ENCODE assay signal across 16 cellular contexts in the genomic region with DNA sequence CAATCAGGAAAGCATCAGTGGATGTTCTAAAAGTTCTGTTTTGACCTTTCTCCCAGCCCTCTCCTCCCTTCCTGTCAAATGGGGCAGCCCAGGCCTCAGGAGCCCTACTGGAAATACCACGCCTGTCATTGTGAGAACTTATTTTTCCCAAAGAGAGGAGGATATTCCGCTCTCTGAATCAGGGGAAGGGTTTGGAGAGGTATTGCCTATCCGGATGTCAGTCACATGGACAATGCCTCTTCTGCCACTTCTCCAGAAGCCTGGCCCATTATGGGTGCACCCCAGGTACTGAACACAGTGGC.
DNase-seq lines count a peak whose midpoint lies in the region; ATAC-seq and TF ChIP-seq lines count a peak whose summit lies in the region.
"Had no signal": no experiment of that assay in that cellular context is flagged by ENCODE, and none has a peak within 500 bp of the region (broad histone marks: within the 10 kb centered on the region; RNA-seq: fewer than 3 reads in every experiment).

No MANE protein-coding gene starts in this region.

- H3K4me1 ChIP-seq in liver (ENCODE audit: control insufficient read depth in 4 of 4, insufficient read depth in 4 of 4, low read length in 3 of 4) (no peaks in the 10 kb centered on the region), right lobe of liver (no peaks in the 10 kb centered on the region), left ventricle myocardium inferior (peaks cover 54% of the 10 kb centered on the region), neural progenitor cell (peaks cover 14% of the 10 kb centered on the region)

- no peak for ATAC-seq in right lobe of liver
- ATAC-seq in HG03378 (IDR thresholded peaks at IDR 0.05; ENCODE audit: unreplicated experiment), result no peak

- DNase-seq in right lobe of liver, result no peak
- DNase-seq in left ventricle myocardium inferior, result no peak
- no peak for DNase-seq in neural progenitor cell (ENCODE audit: low spot score)
- no peak for DNase-seq in SHP77 treated with DMSO at 0.1 percent for 48 hours (lab: John Stamatoyannopoulos, UW)
- DNase-seq in NCI-H1930 (lab: John Stamatoyannopoulos, UW), result no peak
- no peak for DNase-seq in iPS-NIHi7 (ENCODE audit: extremely low spot score)
- DNase-seq: ACHN; Calu3; CD4-positive, alpha-beta T cell; DMS 273 treated with DMSO at 0.1 percent for 48 hours; DMS79; GOT3; H9 had no signal

- H3K9me3 Mint-ChIP-seq in neural progenitor cell, result no peaks in the 10 kb centered on the region
- H3K9me3 Mint-ChIP-seq: CD4-positive, alpha-beta T cell; H9 had no signal

- peaks cover 10% of the 10 kb centered on the region for H3F3A ChIP-seq in neural progenitor cell (ENCODE audit: low read depth)

- 87% methylated on average over 3 of the region's 3 CpGs for WGBS in liver
- WGBS in right lobe of liver (ENCODE audit: insufficient coverage, low coverage, low lambda C conversion rate, missing lambda C conversion rate), result 54% methylated on average over 2 of the region's 3 CpGs

- no peaks in the 10 kb centered on the region for H3K79me2 ChIP-seq in neural progenitor cell (ENCODE audit: low read depth)

- no peaks in the 10 kb centered on the region for H3K27me3 ChIP-seq in liver (ENCODE audit: control insufficient read depth in 4 of 4, insufficient read depth in 4 of 4, low read length in 3 of 4)
- no peaks in the 10 kb centered on the region for H3K27me3 ChIP-seq in right lobe of liver
- no peaks in the 10 kb centered on the region for H3K27me3 ChIP-seq in left ventricle myocardium inferior (ENCODE audit: low read depth)
- no peaks in the 10 kb centered on the region for H3K27me3 ChIP-seq in neural progenitor cell
- H3K27me3 ChIP-seq: BLaER1 treated with 17β-estradiol and CSF1 and Interleukin-3, amounts not matched to agents 10 nM and 100 nM had no signal

- H3K4me3 ChIP-seq in liver (ENCODE audit: low read depth in 1 of 3, low read length in 3 of 3) (no peak overlapping the region), right lobe of liver (no peak overlapping the region), left ventricle myocardium inferior (no peak overlapping the region), neural progenitor cell (no peak overlapping the region)
- H3K4me3 ChIP-seq: BLaER1 treated with 17β-estradiol and CSF1 and Interleukin-3, amounts not matched to agents 10 nM and 100 nM had no signal

- H3K27me3 Mint-ChIP-seq in neural progenitor cell (ENCODE audit: insufficient read depth, low read depth), result peaks cover 2% of the 10 kb centered on the region
- H3K27me3 Mint-ChIP-seq: CD4-positive, alpha-beta T cell had no signal

- peaks cover 15% of the 10 kb centered on the region for H3K4me1 Mint-ChIP-seq in neural progenitor cell

- H3K4me3 Mint-ChIP-seq in neural progenitor cell, result no peak overlapping the region
- H3K4me3 Mint-ChIP-seq: CD4-positive, alpha-beta T cell had no signal

- H3K9ac ChIP-seq in liver (ENCODE audit: low read depth in 1 of 2, low read length in 2 of 2), result no peak overlapping the region
- no peak overlapping the region for H3K9ac ChIP-seq in neural progenitor cell
- H3K9ac ChIP-seq: BLaER1 treated with 17β-estradiol and CSF1 and Interleukin-3, amounts not matched to agents 10 nM and 100 nM had no signal

- peak overlapping the region; percentile 24 for H3K4me2 ChIP-seq in neural progenitor cell
- H3K4me2 ChIP-seq: BLaER1 treated with 17β-estradiol and CSF1 and Interleukin-3, amounts not matched to agents 10 nM and 100 nM had no signal

- H3K36me3 ChIP-seq in liver (ENCODE audit: control insufficient read depth in 4 of 4, insufficient read depth in 3 of 4, low read depth in 1 of 4, low read length in 3 of 4) (no peaks in the 10 kb centered on the region), right lobe of liver (no peaks in the 10 kb centered on the region), left ventricle myocardium inferior (peaks cover 45% of the 10 kb centered on the region), neural progenitor cell (no peaks in the 10 kb centered on the region)
- H3K36me3 ChIP-seq: BLaER1 treated with 17β-estradiol and CSF1 and Interleukin-3, amounts not matched to agents 10 nM and 100 nM had no signal

- H2AFZ ChIP-seq in neural progenitor cell (replicated peaks), result no peak overlapping the region

- TF ChIP-seq RAD21 in liver (IDR thresholded peaks at IDR 0.05), result peak in 1 of 2 donors; percentile 16

- no peaks in the 10 kb centered on the region for H4K20me1 ChIP-seq in neural progenitor cell (ENCODE audit: low read depth)
- H4K20me1 ChIP-seq: BLaER1 treated with 17β-estradiol and CSF1 and Interleukin-3, amounts not matched to agents 10 nM and 100 nM had no signal

- no peak for TF ChIP-seq POLR2A in right lobe of liver (IDR thresholded peaks at IDR 0.05)

- intact Hi-C loops in right lobe of liver (cut with DNase I), result no loop called here
- intact Hi-C loops in left ventricle myocardium inferior (cut with micrococcal nuclease), result no loop called here

- no peaks in the 10 kb centered on the region for H3K36me3 Mint-ChIP-seq in neural progenitor cell

- H3K27ac ChIP-seq in liver (ENCODE audit: low read depth in 1 of 2, low read length in 2 of 2) (no peak overlapping the region), right lobe of liver (no peak overlapping the region), left ventricle myocardium inferior (replicated peaks) (peak overlapping the region; percentile 89), neural progenitor cell (peak overlapping the region; percentile 68)
- H3K27ac ChIP-seq: BLaER1 treated with 17β-estradiol and CSF1 and Interleukin-3, amounts not matched to agents 10 nM and 100 nM had no signal

- no peak overlapping the region for H3K27ac Mint-ChIP-seq in neural progenitor cell
- H3K27ac Mint-ChIP-seq: CD4-positive, alpha-beta T cell; H9 had no signal

- H3K9me3 ChIP-seq in liver (ENCODE audit: control insufficient read depth in 4 of 4, low read length in 3 of 4), result no peaks in the 10 kb centered on the region
- no peaks in the 10 kb centered on the region for H3K9me3 ChIP-seq in right lobe of liver
- H3K9me3 ChIP-seq in left ventricle myocardium inferior (replicated peaks), result no peaks in the 10 kb centered on the region
- H3K9me3 ChIP-seq in neural progenitor cell (ENCODE audit: low read depth), result no peaks in the 10 kb centered on the region
- H3K9me3 ChIP-seq: BLaER1 treated with 17β-estradiol and CSF1 and Interleukin-3, amounts not matched to agents 10 nM and 100 nM had no signal

- no peak for TF ChIP-seq CTCF in liver (IDR thresholded peaks at IDR 0.05; ENCODE audit: low read depth, low read length, missing input control)
- no peak for TF ChIP-seq CTCF in right lobe of liver (IDR thresholded peaks at IDR 0.05)
- no peak for TF ChIP-seq CTCF in left ventricle myocardium inferior (IDR thresholded peaks at IDR 0.05; ENCODE audit: borderline replicate concordance)
- TF ChIP-seq CTCF in neural progenitor cell (IDR thresholded peaks at IDR 0.05), result no peak

TF ChIP-seq in liver, 16 proteins besides CTCF, POLR2A, EP300 and RAD21:
- TF ChIP-seq NR2F2 (IDR thresholded peaks at IDR 0.05) (peak; percentile 43), HNF4G (IDR thresholded peaks at IDR 0.05) (no peak)

Comparison
In these comparisons a context has a peak if more than half of its experiments do, and no peak if none do; other contexts are left out.
1. H3K27ac ChIP-seq: peak in left ventricle myocardium inferior (single experiment) and neural progenitor cell (single experiment); none in liver (0 of 2) and right lobe of liver (0 of 3).